In genomic region chr9:113620016-113620376, GRCh38 we compare ENCODE assay signal across 10 cellular contexts.
DNase-seq lines count a peak whose midpoint lies in the region; ATAC-seq and TF ChIP-seq lines count a peak whose summit lies in the region.
"Had no signal": no experiment of that assay in that cellular context is flagged by ENCODE, and none has a peak within 500 bp of the region (broad histone marks: within the 10 kb centered on the region; RNA-seq: fewer than 3 reads in every experiment).

No MANE protein-coding gene starts in this region.

- peak overlapping the region; percentile 82 for H3K9ac ChIP-seq in smooth muscle cell (ENCODE audit: low read depth)

- H3K27me3 Mint-ChIP-seq in activated T-helper 2 cell treated with anti-CD3 and anti-CD28 coated beads, Interferon-gamma antibody, Interleukin-2, Interleukin-4, amounts not matched to agents 10 μg/mL and 5 μg/mL and 100 μg/mL, durations not matched to agents 14 hours and 24 hours and 36 hours (ENCODE audit: low read depth), result no peaks in the 10 kb centered on the region
- H3K27me3 Mint-ChIP-seq: naive thymus-derived CD4-positive, alpha-beta T cell had no signal

- ATAC-seq in left lung, result no peak
- no peak for ATAC-seq in GM18520 (IDR thresholded peaks at IDR 0.05; ENCODE audit: unreplicated experiment)
- ATAC-seq: naive thymus-derived CD4-positive, alpha-beta T cell had no signal

- H3K36me3 ChIP-seq in H7 (replicated peaks; ENCODE audit: control insufficient read depth, insufficient read depth, low read length) (no peaks in the 10 kb centered on the region), left lung (no peaks in the 10 kb centered on the region), smooth muscle cell (ENCODE audit: low read depth) (no peaks in the 10 kb centered on the region)

- TF ChIP-seq CTCF in left lung (IDR thresholded peaks at IDR 0.05), result no peak
- TF ChIP-seq CTCF in smooth muscle cell (IDR thresholded peaks at IDR 0.05; ENCODE audit: borderline replicate concordance, insufficient read depth, poor library complexity, severe bottlenecking), result no peak

- peaks cover 75% of the 10 kb centered on the region for H3K4me1 Mint-ChIP-seq in activated T-helper 2 cell treated with anti-CD3 and anti-CD28 coated beads, Interferon-gamma antibody, Interleukin-2, Interleukin-4, amounts not matched to agents 10 μg/mL and 5 μg/mL and 100 μg/mL, durations not matched to agents 14 hours and 24 hours and 36 hours (ENCODE audit: low read depth)

- H3F3A ChIP-seq in smooth muscle cell (ENCODE audit: low read depth), result peaks cover 43% of the 10 kb centered on the region

- H3K27me3 ChIP-seq in H7 (ENCODE audit: control insufficient read depth, insufficient read depth, low read length) (no peaks in the 10 kb centered on the region), left lung (no peaks in the 10 kb centered on the region), smooth muscle cell (ENCODE audit: low read depth) (no peaks in the 10 kb centered on the region)

- H3K4me3 ChIP-seq in H7 (ENCODE audit: insufficient read depth, low read depth, low read length), result no peak overlapping the region
- no peak overlapping the region for H3K4me3 ChIP-seq in left lung
- no peak overlapping the region for H3K4me3 ChIP-seq in smooth muscle cell

- H3K4me1 ChIP-seq in left lung, result peaks cover 26 to 39% of the 10 kb centered on the region in 2 donors
- peaks cover 43% of the 10 kb centered on the region for H3K4me1 ChIP-seq in smooth muscle cell (ENCODE audit: low read depth)

- DNase-seq in H7 (peak; percentile 29), left lung (no peak), smooth muscle cell (lab: John Stamatoyannopoulos, UW; ENCODE audit: unreplicated experiment) (no peak), C1 segment of cervical spinal cord (lab: John Stamatoyannopoulos, UW) (no peak), NCI-H2029 treated with DMSO at 0.1 percent for 48 hours (lab: John Stamatoyannopoulos, UW) (no peak), SHP77 (lab: John Stamatoyannopoulos, UW) (no peak)
- DNase-seq in activated T-helper 2 cell treated with anti-CD3 and anti-CD28 coated beads, Interferon-gamma antibody, Interleukin-2, Interleukin-4, amounts not matched to agents 10 μg/mL and 5 μg/mL and 100 μg/mL, durations not matched to agents 14 hours and 24 hours and 36 hours (ENCODE audit: low spot score), result no peak
- DNase-seq: activated gamma-delta T cell treated with Interleukin-2 at 50 U/mL for 16 hours had no signal

- no peaks in the 10 kb centered on the region for H3K79me2 ChIP-seq in smooth muscle cell (ENCODE audit: low read depth)

- intact Hi-C loops in activated T-helper 2 cell treated with anti-CD3 and anti-CD28 coated beads, Interferon-gamma antibody, Interleukin-2, Interleukin-4, amounts not matched to agents 10 μg/mL and 5 μg/mL and 100 μg/mL, durations not matched to agents 14 hours and 24 hours and 36 hours (cut with micrococcal nuclease), result no loop called here
- intact Hi-C loops in left lung (cut with DNase I), result no loop called here

- H3K4me3 Mint-ChIP-seq in activated T-helper 2 cell treated with anti-CD3 and anti-CD28 coated beads, Interferon-gamma antibody, Interleukin-2, Interleukin-4, amounts not matched to agents 10 μg/mL and 5 μg/mL and 100 μg/mL, durations not matched to agents 14 hours and 24 hours and 36 hours (ENCODE audit: low read depth), result peak overlapping the region; percentile 50
- H3K4me3 Mint-ChIP-seq: naive thymus-derived CD4-positive, alpha-beta T cell had no signal

- peak overlapping the region; percentile 34 for H3K4me2 ChIP-seq in smooth muscle cell

- no peaks in the 10 kb centered on the region for H3K9me3 Mint-ChIP-seq in activated T-helper 2 cell treated with anti-CD3 and anti-CD28 coated beads, Interferon-gamma antibody, Interleukin-2, Interleukin-4, amounts not matched to agents 10 μg/mL and 5 μg/mL and 100 μg/mL, durations not matched to agents 14 hours and 24 hours and 36 hours
- H3K9me3 Mint-ChIP-seq: naive thymus-derived CD4-positive, alpha-beta T cell had no signal

- no peaks in the 10 kb centered on the region for H3K36me3 Mint-ChIP-seq in activated T-helper 2 cell treated with anti-CD3 and anti-CD28 coated beads, Interferon-gamma antibody, Interleukin-2, Interleukin-4, amounts not matched to agents 10 μg/mL and 5 μg/mL and 100 μg/mL, durations not matched to agents 14 hours and 24 hours and 36 hours (ENCODE audit: low read depth)
- H3K36me3 Mint-ChIP-seq: naive thymus-derived CD4-positive, alpha-beta T cell had no signal

- WGBS in smooth muscle cell (ENCODE audit: low lambda C conversion rate), result 74% methylated on average over 7 of the region's 7 CpGs

- H3K9me3 ChIP-seq in left lung (no peaks in the 10 kb centered on the region), smooth muscle cell (replicated peaks; ENCODE audit: low read depth) (no peaks in the 10 kb centered on the region)

- H3K27ac Mint-ChIP-seq in activated T-helper 2 cell treated with anti-CD3 and anti-CD28 coated beads, Interferon-gamma antibody, Interleukin-2, Interleukin-4, amounts not matched to agents 10 μg/mL and 5 μg/mL and 100 μg/mL, durations not matched to agents 14 hours and 24 hours and 36 hours, result peak overlapping the region; percentile 98

- no peak overlapping the region for H2AFZ ChIP-seq in smooth muscle cell (ENCODE audit: low read depth)

- no peaks in the 10 kb centered on the region for H4K20me1 ChIP-seq in smooth muscle cell (ENCODE audit: low read depth)

- H3K27ac ChIP-seq in left lung, result peak overlapping the region; percentile 69 to 80
- H3K27ac ChIP-seq in smooth muscle cell (ENCODE audit: low read depth), result peak overlapping the region; percentile 99
